Comparison of ENCODE assay signal across 17 cellular contexts in the genomic region with DNA sequence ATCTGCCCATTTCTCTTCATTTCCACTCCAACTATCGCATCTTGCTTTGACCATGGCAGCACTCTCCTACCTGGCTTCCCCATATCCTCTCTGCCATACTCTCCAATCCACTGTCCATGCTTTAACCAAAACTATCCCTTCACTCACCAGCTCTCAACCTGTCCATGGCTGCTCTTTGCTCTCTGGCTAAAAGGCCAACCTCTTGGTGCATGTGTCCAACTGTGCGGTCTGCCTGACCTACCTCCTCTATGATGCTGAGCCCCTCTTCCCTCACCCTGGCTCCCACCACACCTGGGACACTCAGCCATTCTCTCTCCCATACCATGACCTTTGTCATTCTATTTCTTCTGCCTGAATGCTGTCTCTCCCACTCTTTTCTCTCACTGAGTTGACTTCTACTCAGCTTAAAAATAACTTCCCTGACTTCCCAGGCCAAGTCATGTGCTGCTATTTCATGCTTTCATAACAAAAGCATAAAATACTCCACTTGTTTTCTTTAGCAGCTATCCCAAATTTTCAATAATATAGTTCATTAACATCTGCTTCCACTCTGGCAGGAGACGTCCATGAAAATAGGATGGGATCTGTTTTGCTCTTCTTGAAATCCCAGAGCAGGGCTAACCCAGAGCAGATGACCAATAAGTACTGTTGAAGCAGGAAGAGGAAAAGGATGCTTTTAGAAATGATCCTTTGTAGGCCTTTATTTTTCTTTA. TPM values are rescaled to one million over a fixed set of nuclear protein-coding genes. Genes with fewer than 3 reads are reported as not detected.
A peak's percentile ranks its signal among the peaks of the same experiment; 100 is the strongest.
DNase-seq lines count a peak whose midpoint lies in the region; ATAC-seq and TF ChIP-seq lines count a peak whose summit lies in the region.
"Had no signal": no experiment of that assay in that cellular context is flagged by ENCODE, and none has a peak within 500 bp of the region (broad histone marks: within the 10 kb centered on the region; RNA-seq: fewer than 3 reads in every experiment).

No MANE protein-coding gene starts in this region.

- TF ChIP-seq CTCF in coronary artery (IDR thresholded peaks at IDR 0.05) (no peak), gastroesophageal sphincter (IDR thresholded peaks at IDR 0.05) (no peak), suprapubic skin (IDR thresholded peaks at IDR 0.05) (no peak), upper lobe of left lung (IDR thresholded peaks at IDR 0.05) (no peak), endothelial cell (IDR thresholded peaks at IDR 0.05; ENCODE audit: unreplicated experiment) (no peak)

- peak overlapping the region; percentile 54 to 66 for H3K27ac ChIP-seq in coronary artery
- peak overlapping the region in 3 of 4 donors; percentile 17 to 59 (median 49) for H3K27ac ChIP-seq in gastroesophageal sphincter
- peak overlapping the region; percentile 69 for H3K27ac ChIP-seq in suprapubic skin
- no peak overlapping the region for H3K27ac ChIP-seq in upper lobe of left lung
- H3K27ac ChIP-seq: A549, C4-2B, RWPE1 had no signal

- no peaks in the 10 kb centered on the region for H3K27me3 ChIP-seq in gastroesophageal sphincter
- no peaks in the 10 kb centered on the region for H3K27me3 ChIP-seq in suprapubic skin
- H3K27me3 ChIP-seq in upper lobe of left lung, result no peaks in the 10 kb centered on the region

- no peak for TF ChIP-seq EP300 in gastroesophageal sphincter (IDR thresholded peaks at IDR 0.05)
- TF ChIP-seq EP300 in suprapubic skin (IDR thresholded peaks at IDR 0.05), result no peak
- TF ChIP-seq EP300 in upper lobe of left lung (IDR thresholded peaks at IDR 0.05), result no peak

- no peaks in the 10 kb centered on the region for H3K9me3 ChIP-seq in gastroesophageal sphincter
- no peaks in the 10 kb centered on the region for H3K9me3 ChIP-seq in suprapubic skin
- H3K9me3 ChIP-seq in upper lobe of left lung, result no peaks in the 10 kb centered on the region
- H3K9me3 ChIP-seq: A549 had no signal

- H3K27me3 Mint-ChIP-seq in activated naive CD8-positive, alpha-beta T cell treated with anti-CD3 and anti-CD28 coated beads, Interleukin-2, amount 50 U/mL, for 24 hours, result no peaks in the 10 kb centered on the region
- H3K27me3 Mint-ChIP-seq in endothelial cell (ENCODE audit: unreplicated experiment), result no peaks in the 10 kb centered on the region

- H3K9me3 Mint-ChIP-seq in activated naive CD8-positive, alpha-beta T cell treated with anti-CD3 and anti-CD28 coated beads, Interleukin-2, amount 50 U/mL, for 24 hours, result no peaks in the 10 kb centered on the region
- H3K9me3 Mint-ChIP-seq in endothelial cell (ENCODE audit: unreplicated experiment), result no peaks in the 10 kb centered on the region
- H3K9me3 Mint-ChIP-seq: IgD-negative memory B cell had no signal

- no peaks in the 10 kb centered on the region for H3K4me1 Mint-ChIP-seq in activated naive CD8-positive, alpha-beta T cell treated with anti-CD3 and anti-CD28 coated beads, Interleukin-2, amount 50 U/mL, for 24 hours
- H3K4me1 Mint-ChIP-seq in endothelial cell (ENCODE audit: unreplicated experiment), result peaks cover 10% of the 10 kb centered on the region

- peak; percentile 41 for ATAC-seq in gastroesophageal sphincter
- ATAC-seq in upper lobe of left lung (ENCODE audit: low FRiP score in 2 of 2), result no peak
- ATAC-seq in activated naive CD8-positive, alpha-beta T cell treated with anti-CD3 and anti-CD28 coated beads, Interleukin-2, amount 50 U/mL, for 24 hours, result no peak
- ATAC-seq: A549, HCT116 had no signal

- H3K4me3 ChIP-seq in coronary artery (no peak overlapping the region), gastroesophageal sphincter (no peak overlapping the region), suprapubic skin (no peak overlapping the region), upper lobe of left lung (no peak overlapping the region)
- H3K4me3 ChIP-seq: A549 had no signal

- DNase-seq in SK-MEL-5 (ENCODE audit: low read depth, low spot score), result peak; percentile 22
- DNase-seq in coronary artery (ENCODE audit: low spot score), result no peak
- no peak for DNase-seq in suprapubic skin (ENCODE audit: low spot score in 2 of 2)
- no peak for DNase-seq in upper lobe of left lung
- DNase-seq in activated naive CD8-positive, alpha-beta T cell treated with anti-CD3 and anti-CD28 coated beads, Interleukin-2, amount 50 U/mL, for 24 hours, result no peak
- no peak for DNase-seq in endothelial cell (ENCODE audit: low spot score)
- DNase-seq: COR-L47, NCI-H1436, NCI-H2029 treated with DMSO at 0.1 percent for 48 hours, NCI-H226, NCI-H69 had no signal

- no peak overlapping the region for H3K27ac Mint-ChIP-seq in activated naive CD8-positive, alpha-beta T cell treated with anti-CD3 and anti-CD28 coated beads, Interleukin-2, amount 50 U/mL, for 24 hours
- no peak overlapping the region for H3K27ac Mint-ChIP-seq in endothelial cell (ENCODE audit: unreplicated experiment)
- H3K27ac Mint-ChIP-seq: IgD-negative memory B cell had no signal

- 71 to 77% methylated on average over 3 of the region's 3 CpGs for WGBS in gastroesophageal sphincter (ENCODE audit: low coverage in 1 of 2), 2 donors
- 81% methylated on average over 3 of the region's 3 CpGs for WGBS in suprapubic skin
- WGBS in upper lobe of left lung, 2 donors, result 85 to 86% methylated on average over 3 of the region's 3 CpGs

- no peaks in the 10 kb centered on the region for H3K36me3 ChIP-seq in gastroesophageal sphincter
- no peaks in the 10 kb centered on the region for H3K36me3 ChIP-seq in suprapubic skin
- no peaks in the 10 kb centered on the region for H3K36me3 ChIP-seq in upper lobe of left lung

- in situ Hi-C loops in SK-MEL-5 (cut with HindIII; ENCODE audit: low pct_unique_long_range_greater_than_20kb, low sequenced_read_pairs), result no loop called here

- H3K4me3 Mint-ChIP-seq in activated naive CD8-positive, alpha-beta T cell treated with anti-CD3 and anti-CD28 coated beads, Interleukin-2, amount 50 U/mL, for 24 hours, result no peak overlapping the region
- no peak overlapping the region for H3K4me3 Mint-ChIP-seq in endothelial cell (ENCODE audit: unreplicated experiment)
- H3K4me3 Mint-ChIP-seq: IgD-negative memory B cell had no signal

- TF ChIP-seq POLR2A in gastroesophageal sphincter (IDR thresholded peaks at IDR 0.05), result no peak
- TF ChIP-seq POLR2A in suprapubic skin (IDR thresholded peaks at IDR 0.05), result no peak
- no peak for TF ChIP-seq POLR2A in upper lobe of left lung (IDR thresholded peaks at IDR 0.05)

- H3K36me3 Mint-ChIP-seq in activated naive CD8-positive, alpha-beta T cell treated with anti-CD3 and anti-CD28 coated beads, Interleukin-2, amount 50 U/mL, for 24 hours (ENCODE audit: low read depth), result no peaks in the 10 kb centered on the region
- H3K36me3 Mint-ChIP-seq in endothelial cell (ENCODE audit: low read depth, unreplicated experiment), result no peaks in the 10 kb centered on the region
- H3K36me3 Mint-ChIP-seq: IgD-negative memory B cell had no signal

- peaks cover 0 to 11% (median 0%) of the 10 kb centered on the region in 3 donors for H3K4me1 ChIP-seq in gastroesophageal sphincter
- peaks cover 7% of the 10 kb centered on the region for H3K4me1 ChIP-seq in suprapubic skin
- peaks cover 0 to 3% (median 0%) of the 10 kb centered on the region in 4 donors for H3K4me1 ChIP-seq in upper lobe of left lung
- H3K4me1 ChIP-seq: A549 had no signal

RNA-seq across cellular contexts. Expression of gene KLF3, which starts 29.8 kb away (rescaled TPM):
- total RNA-seq in SK-MEL-5 (2014; rRNA removed; shearing (Covaris generic)), result 9.5 and 11.6 TPM in 2 replicates
- polyA plus RNA-seq in SK-MEL-5 (2015; cell fraction: cytosol; rRNA removed), result 18.8 and 26.1 TPM in 2 replicates
- polyA plus RNA-seq in SK-MEL-5 (2015; cell fraction: nucleus; rRNA removed), result 22.1 and 23.1 TPM in 2 replicates
- total RNA-seq in gastroesophageal sphincter, result 10 to 100 TPM; 40.0 to 55.5 (median 43.5) TPM
- total RNA-seq in suprapubic skin, result 100 to 1,000 TPM; 169 to 240 (median 223) TPM
- 10 to 100 TPM; 32.5 to 73.9 (median 48.3) TPM for total RNA-seq in upper lobe of left lung
- 73.4 TPM for total RNA-seq in endothelial cell (ENCODE audit: unreplicated experiment)

Comparison
In these comparisons a context has a peak if more than half of its experiments do, and no peak if none do; other contexts are left out.
1. H3K27ac ChIP-seq: peak in coronary artery (2 of 2), gastroesophageal sphincter (3 of 4) and suprapubic skin (single experiment); none in upper lobe of left lung (0 of 4).